Comparison of ENCODE assay signal across 12 cellular contexts in genomic region chr10:81875680-81876252, GRCh38. TPM values are rescaled to one million over a fixed set of nuclear protein-coding genes. Genes with fewer than 3 reads are reported as not detected.
DNase-seq lines count a peak whose midpoint lies in the region; ATAC-seq and TF ChIP-seq lines count a peak whose summit lies in the region.
"Had no signal": no experiment of that assay in that cellular context is flagged by ENCODE, and none has a peak within 500 bp of the region (broad histone marks: within the 10 kb centered on the region; RNA-seq: fewer than 3 reads in every experiment).

No MANE protein-coding gene starts in this region.

- peak overlapping the region; percentile 0 for H3K4me3 Mint-ChIP-seq in T-helper 17 cell

- H3K36me3 Mint-ChIP-seq in T-helper 17 cell (ENCODE audit: low read depth): no peaks in the 10 kb centered on the region

- no peaks in the 10 kb centered on the region for H3K9me3 ChIP-seq in T-helper 17 cell (ENCODE audit: control insufficient read depth, low read length, poor library complexity, severe bottlenecking)
- no peaks in the 10 kb centered on the region for H3K9me3 ChIP-seq in right cardiac atrium (ENCODE audit: control insufficient read depth, low read length)
- H3K9me3 ChIP-seq: testis had no signal

- H3K27ac ChIP-seq in right cardiac atrium (ENCODE audit: low read length): no peak overlapping the region
- H3K27ac ChIP-seq: GM23248, testis had no signal

- TF ChIP-seq CTCF in retinal pigment epithelial cell (conservative IDR thresholded peaks at IDR 0.05; ENCODE audit: low read depth, low read length): no peak

- intact Hi-C loops in right cardiac atrium (cut with DNase I): no loop called here

- peak overlapping the region; percentile 2 for H3K4me3 ChIP-seq in right cardiac atrium (ENCODE audit: low read length)
- peak overlapping the region; percentile 56 for H3K4me3 ChIP-seq in retinal pigment epithelial cell (ENCODE audit: low read length)
- H3K4me3 ChIP-seq: GM23248 had no signal

- H3K27me3 Mint-ChIP-seq in T-helper 17 cell: peaks cover 59% of the 10 kb centered on the region

- H3K27me3 ChIP-seq in right cardiac atrium (ENCODE audit: control insufficient read depth, insufficient read depth): no peaks in the 10 kb centered on the region
- H3K27me3 ChIP-seq: testis had no signal

- peaks cover 3% of the 10 kb centered on the region for H3K4me1 Mint-ChIP-seq in T-helper 17 cell

- ATAC-seq in T-helper 17 cell (no peak), right cardiac atrium (peak; percentile 13 to 19)

- H3K4me1 ChIP-seq in right cardiac atrium (ENCODE audit: control insufficient read depth, insufficient read depth, low read length): no peaks in the 10 kb centered on the region
- H3K4me1 ChIP-seq: testis had no signal

- WGBS in right cardiac atrium: 2% methylated on average over 34 of the region's 34 CpGs

- no peak overlapping the region for H3K27ac Mint-ChIP-seq in T-helper 17 cell

- DNase-seq in SKM-1 treated with dmso at 0.1 percent for 144 hours (lab: John Stamatoyannopoulos, UW; ENCODE audit: unreplicated experiment) (peak; percentile 25), SKM-1 (lab: John Stamatoyannopoulos, UW; ENCODE audit: unreplicated experiment) (no peak), T-helper 17 cell (no peak), right cardiac atrium (peak in 1 of 3 donors; percentile 45), retinal pigment epithelial cell (ENCODE audit: low read depth) (no peak), hippocampal formation (lab: John Stamatoyannopoulos, UW) (no peak), H4 (ENCODE audit: low spot score) (no peak)
- DNase-seq in activated CD4-positive, CD25-positive, alpha-beta regulatory T cell treated with anti-CD3 and anti-CD28 coated beads, Interleukin-2, amount 50 U/mL, for 72 hours: no peak
- DNase-seq: ACHN, GM23248, T-helper 9 cell, testis had no signal

RNA-seq across cellular contexts. Expression of gene NRG3, which starts 0.8 kb away (rescaled TPM):
- total RNA-seq in T-helper 17 cell (not detected), right cardiac atrium (1 to 10 TPM in 3 of 4 donors, under 1 TPM in 1; 0.88 to 3.4 (median 1.7) TPM)
- 0.23 TPM for polyA plus RNA-seq in right cardiac atrium
- not detected in 2 replicates for total RNA-seq in H4 (2014; rRNA removed; shearing (Covaris generic))
- total RNA-seq: GM23248 had no signal
- polyA plus RNA-seq: GM23248 had no signal
